ENCODE assay signal across 1 cellular context in the genomic region with DNA sequence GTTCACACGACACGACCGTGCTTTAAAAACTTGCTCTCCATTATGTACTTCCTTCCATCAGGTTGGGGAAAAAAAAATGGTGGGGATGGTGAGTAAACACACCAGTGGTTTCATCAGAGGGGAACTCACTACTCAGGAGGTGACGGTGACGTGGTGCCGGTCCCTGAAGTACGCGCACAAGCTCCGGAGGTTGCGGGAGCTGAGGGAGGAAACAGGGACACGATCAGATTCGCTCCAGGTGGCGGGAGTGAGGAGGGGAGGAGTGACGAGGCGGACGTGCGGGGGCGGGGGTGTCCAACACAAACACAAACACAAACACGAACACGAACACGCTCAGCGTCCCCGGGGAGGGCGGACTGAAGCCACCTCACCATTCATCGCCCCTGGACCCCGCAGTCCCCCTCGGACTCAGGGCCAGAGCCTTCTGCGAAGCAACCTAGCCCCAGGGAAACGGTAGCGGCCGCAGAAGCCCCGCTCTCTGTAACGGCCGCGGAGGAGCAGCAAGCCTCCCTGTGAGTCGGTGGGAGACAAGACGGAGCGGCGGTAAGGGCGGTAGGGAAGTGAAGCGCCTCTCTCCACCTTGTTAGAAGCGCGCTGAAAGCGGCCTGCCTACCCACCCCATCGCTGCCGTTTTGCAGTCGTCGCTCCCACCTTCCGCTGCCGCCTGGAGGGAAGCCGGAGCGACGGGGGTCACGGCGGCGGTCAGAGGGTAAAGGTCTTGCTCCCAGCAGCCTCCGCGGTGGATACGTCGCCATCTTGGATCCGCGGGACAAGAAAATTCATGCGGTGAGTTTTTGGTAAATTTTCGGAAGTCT.
TF ChIP-seq lines count a peak whose summit lies in the region.

A gene with protein sequence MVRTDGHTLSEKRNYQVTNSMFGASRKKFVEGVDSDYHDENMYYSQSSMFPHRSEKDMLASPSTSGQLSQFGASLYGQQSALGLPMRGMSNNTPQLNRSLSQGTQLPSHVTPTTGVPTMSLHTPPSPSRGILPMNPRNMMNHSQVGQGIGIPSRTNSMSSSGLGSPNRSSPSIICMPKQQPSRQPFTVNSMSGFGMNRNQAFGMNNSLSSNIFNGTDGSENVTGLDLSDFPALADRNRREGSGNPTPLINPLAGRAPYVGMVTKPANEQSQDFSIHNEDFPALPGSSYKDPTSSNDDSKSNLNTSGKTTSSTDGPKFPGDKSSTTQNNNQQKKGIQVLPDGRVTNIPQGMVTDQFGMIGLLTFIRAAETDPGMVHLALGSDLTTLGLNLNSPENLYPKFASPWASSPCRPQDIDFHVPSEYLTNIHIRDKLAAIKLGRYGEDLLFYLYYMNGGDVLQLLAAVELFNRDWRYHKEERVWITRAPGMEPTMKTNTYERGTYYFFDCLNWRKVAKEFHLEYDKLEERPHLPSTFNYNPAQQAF (plus strand): TSS at position 739 of the 815 bp plus-strand sequence. CDS start 34,794 bp downstream, outside the sequence.

TF ChIP-seq in HepG2, 621 proteins besides CTCF, POLR2A, EP300 and RAD21 (continued from another document and continues in another):
- TF ChIP-seq ZNF660 (CRISPR knock-in tag; IDR thresholded peaks at IDR 0.05; ENCODE audit: borderline replicate concordance, low read depth) (no peak), SRSF1 (optimal IDR thresholded peaks at IDR 0.05; ENCODE audit: low read depth, low read length) (no peak), GABPB1 (CRISPR knock-in tag; IDR thresholded peaks at IDR 0.05) (peak; percentile 92), ELF4 (CRISPR knock-in tag; IDR thresholded peaks at IDR 0.05; ENCODE audit: borderline replicate concordance) (no peak; the same call in 1 of the 2 replicates), ZNF7 (CRISPR knock-in tag; IDR thresholded peaks at IDR 0.05) (no peak), ZNF333 (CRISPR knock-in tag; IDR thresholded peaks at IDR 0.05; ENCODE audit: borderline replicate concordance) (no peak), MZF1 (CRISPR knock-in tag; IDR thresholded peaks at IDR 0.05; ENCODE audit: borderline replicate concordance) (0 out of 2 replicates have a peak, but pooled peaks have one; percentile 39), TOE1 (CRISPR knock-in tag; IDR thresholded peaks at IDR 0.05) (peak; percentile 14; the same call in 1 of the 2 replicates), ZFP62 (CRISPR knock-in tag; IDR thresholded peaks at IDR 0.05) (no peak), FOXK1 (CRISPR knock-in tag; IDR thresholded peaks at IDR 0.05; ENCODE audit: borderline replicate concordance, low read depth) (peak; percentile 43; the same call in 1 of the 2 replicates), HMGA1 (CRISPR knock-in tag; conservative IDR thresholded peaks at IDR 0.05) (no peak), HMG20B (CRISPR knock-in tag; conservative IDR thresholded peaks at IDR 0.05) (no peak), MAF1 (CRISPR knock-in tag; IDR thresholded peaks at IDR 0.05; ENCODE audit: borderline replicate concordance) (0 out of 2 replicates have a peak, but pooled peaks have one; percentile 47), ATF7 (IDR thresholded peaks at IDR 0.05) (no peak), ATF7 (CRISPR knock-in tag; IDR thresholded peaks at IDR 0.05) (0 out of 2 replicates have a peak, but pooled peaks have one; percentile 17), SP2 (CRISPR knock-in tag; IDR thresholded peaks at IDR 0.05) (0 out of 2 replicates have a peak, but pooled peaks have one; percentile 27), ZNF670 (CRISPR knock-in tag; IDR thresholded peaks at IDR 0.05; ENCODE audit: borderline replicate concordance) (0 out of 2 replicates have a peak, but pooled peaks have one; percentile 14), POLR2G (IDR thresholded peaks at IDR 0.05; ENCODE audit: low read depth, low read length) (peak; percentile 89), ZNF34 (CRISPR knock-in tag; IDR thresholded peaks at IDR 0.05; ENCODE audit: borderline replicate concordance) (no peak), ZIK1 (CRISPR knock-in tag; IDR thresholded peaks at IDR 0.05; ENCODE audit: borderline replicate concordance, low read depth) (no peak), CCAR2 (optimal IDR thresholded peaks at IDR 0.05; ENCODE audit: low read depth, low read length) (no peak), KLF12 (CRISPR knock-in tag; IDR thresholded peaks at IDR 0.05; ENCODE audit: borderline replicate concordance) (no peak; the same call in 1 of the 2 replicates), TEAD2 (CRISPR knock-in tag; IDR thresholded peaks at IDR 0.05) (no peak), NR3C1 (CRISPR knock-in tag; IDR thresholded peaks at IDR 0.05) (no peak)
- TF ChIP-seq, protein P1, sequence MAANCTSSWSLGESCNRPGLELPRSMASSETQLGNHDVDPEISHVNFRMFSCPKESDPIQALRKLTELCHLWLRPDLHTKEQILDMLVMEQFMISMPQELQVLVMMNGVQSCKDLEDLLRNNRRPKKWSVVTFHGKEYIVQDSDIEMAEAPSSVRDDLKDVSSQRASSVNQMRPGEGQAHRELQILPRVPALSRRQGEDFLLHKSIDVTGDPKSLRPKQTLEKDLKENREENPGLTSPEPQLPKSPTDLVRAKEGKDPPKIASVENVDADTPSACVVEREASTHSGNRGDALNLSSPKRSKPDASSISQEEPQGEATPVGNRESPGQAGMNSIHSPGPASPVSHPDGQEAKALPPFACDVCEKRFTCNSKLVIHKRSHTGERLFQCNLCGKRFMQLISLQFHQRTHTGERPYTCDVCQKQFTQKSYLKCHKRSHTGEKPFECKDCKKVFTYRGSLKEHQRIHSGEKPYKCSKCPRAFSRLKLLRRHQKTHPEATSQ (CRISPR knock-in tag; IDR thresholded peaks at IDR 0.05; ENCODE audit: borderline replicate concordance): peak; percentile 82
- TF ChIP-seq, protein P2, sequence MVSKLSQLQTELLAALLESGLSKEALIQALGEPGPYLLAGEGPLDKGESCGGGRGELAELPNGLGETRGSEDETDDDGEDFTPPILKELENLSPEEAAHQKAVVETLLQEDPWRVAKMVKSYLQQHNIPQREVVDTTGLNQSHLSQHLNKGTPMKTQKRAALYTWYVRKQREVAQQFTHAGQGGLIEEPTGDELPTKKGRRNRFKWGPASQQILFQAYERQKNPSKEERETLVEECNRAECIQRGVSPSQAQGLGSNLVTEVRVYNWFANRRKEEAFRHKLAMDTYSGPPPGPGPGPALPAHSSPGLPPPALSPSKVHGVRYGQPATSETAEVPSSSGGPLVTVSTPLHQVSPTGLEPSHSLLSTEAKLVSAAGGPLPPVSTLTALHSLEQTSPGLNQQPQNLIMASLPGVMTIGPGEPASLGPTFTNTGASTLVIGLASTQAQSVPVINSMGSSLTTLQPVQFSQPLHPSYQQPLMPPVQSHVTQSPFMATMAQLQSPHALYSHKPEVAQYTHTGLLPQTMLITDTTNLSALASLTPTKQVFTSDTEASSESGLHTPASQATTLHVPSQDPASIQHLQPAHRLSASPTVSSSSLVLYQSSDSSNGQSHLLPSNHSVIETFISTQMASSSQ (IDR thresholded peaks at IDR 0.05; ENCODE audit: low read depth): no peak
- TF ChIP-seq, protein P2 (CRISPR knock-in tag; IDR thresholded peaks at IDR 0.05; ENCODE audit: borderline replicate concordance): peak; percentile 61
- TF ChIP-seq, protein P3, sequence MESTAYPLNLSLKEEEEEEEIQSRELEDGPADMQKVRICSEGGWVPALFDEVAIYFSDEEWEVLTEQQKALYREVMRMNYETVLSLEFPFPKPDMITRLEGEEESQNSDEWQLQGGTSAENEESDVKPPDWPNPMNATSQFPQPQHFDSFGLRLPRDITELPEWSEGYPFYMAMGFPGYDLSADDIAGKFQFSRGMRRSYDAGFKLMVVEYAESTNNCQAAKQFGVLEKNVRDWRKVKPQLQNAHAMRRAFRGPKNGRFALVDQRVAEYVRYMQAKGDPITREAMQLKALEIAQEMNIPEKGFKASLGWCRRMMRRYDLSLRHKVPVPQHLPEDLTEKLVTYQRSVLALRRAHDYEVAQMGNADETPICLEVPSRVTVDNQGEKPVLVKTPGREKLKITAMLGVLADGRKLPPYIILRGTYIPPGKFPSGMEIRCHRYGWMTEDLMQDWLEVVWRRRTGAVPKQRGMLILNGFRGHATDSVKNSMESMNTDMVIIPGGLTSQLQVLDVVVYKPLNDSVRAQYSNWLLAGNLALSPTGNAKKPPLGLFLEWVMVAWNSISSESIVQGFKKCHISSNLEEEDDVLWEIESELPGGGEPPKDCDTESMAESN (CRISPR knock-in tag; conservative IDR thresholded peaks at IDR 0.05): peak; percentile 77; the same call in 1 of the 2 replicates
- TF ChIP-seq, protein P4, sequence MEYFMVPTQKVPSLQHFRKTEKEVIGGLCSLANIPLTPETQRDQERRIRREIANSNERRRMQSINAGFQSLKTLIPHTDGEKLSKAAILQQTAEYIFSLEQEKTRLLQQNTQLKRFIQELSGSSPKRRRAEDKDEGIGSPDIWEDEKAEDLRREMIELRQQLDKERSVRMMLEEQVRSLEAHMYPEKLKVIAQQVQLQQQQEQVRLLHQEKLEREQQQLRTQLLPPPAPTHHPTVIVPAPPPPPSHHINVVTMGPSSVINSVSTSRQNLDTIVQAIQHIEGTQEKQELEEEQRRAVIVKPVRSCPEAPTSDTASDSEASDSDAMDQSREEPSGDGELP (IDR thresholded peaks at IDR 0.05; ENCODE audit: borderline replicate concordance, low read depth): peak; percentile 42; the same call in 1 of the 2 replicates
- TF ChIP-seq, protein P5, sequence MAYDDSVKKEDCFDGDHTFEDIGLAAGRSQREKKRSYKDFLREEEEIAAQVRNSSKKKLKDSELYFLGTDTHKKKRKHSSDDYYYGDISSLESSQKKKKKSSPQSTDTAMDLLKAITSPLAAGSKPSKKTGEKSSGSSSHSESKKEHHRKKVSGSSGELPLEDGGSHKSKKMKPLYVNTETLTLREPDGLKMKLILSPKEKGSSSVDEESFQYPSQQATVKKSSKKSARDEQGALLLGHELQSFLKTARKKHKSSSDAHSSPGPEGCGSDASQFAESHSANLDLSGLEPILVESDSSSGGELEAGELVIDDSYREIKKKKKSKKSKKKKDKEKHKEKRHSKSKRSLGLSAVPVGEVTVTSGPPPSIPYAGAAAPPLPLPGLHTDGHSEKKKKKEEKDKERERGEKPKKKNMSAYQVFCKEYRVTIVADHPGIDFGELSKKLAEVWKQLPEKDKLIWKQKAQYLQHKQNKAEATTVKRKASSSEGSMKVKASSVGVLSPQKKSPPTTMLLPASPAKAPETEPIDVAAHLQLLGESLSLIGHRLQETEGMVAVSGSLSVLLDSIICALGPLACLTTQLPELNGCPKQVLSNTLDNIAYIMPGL (CRISPR knock-in tag; IDR thresholded peaks at IDR 0.05; ENCODE audit: borderline replicate concordance in 1 of 2, low read depth in 1 of 2): peak; percentile 62 to 86
- TF ChIP-seq, protein P6, sequence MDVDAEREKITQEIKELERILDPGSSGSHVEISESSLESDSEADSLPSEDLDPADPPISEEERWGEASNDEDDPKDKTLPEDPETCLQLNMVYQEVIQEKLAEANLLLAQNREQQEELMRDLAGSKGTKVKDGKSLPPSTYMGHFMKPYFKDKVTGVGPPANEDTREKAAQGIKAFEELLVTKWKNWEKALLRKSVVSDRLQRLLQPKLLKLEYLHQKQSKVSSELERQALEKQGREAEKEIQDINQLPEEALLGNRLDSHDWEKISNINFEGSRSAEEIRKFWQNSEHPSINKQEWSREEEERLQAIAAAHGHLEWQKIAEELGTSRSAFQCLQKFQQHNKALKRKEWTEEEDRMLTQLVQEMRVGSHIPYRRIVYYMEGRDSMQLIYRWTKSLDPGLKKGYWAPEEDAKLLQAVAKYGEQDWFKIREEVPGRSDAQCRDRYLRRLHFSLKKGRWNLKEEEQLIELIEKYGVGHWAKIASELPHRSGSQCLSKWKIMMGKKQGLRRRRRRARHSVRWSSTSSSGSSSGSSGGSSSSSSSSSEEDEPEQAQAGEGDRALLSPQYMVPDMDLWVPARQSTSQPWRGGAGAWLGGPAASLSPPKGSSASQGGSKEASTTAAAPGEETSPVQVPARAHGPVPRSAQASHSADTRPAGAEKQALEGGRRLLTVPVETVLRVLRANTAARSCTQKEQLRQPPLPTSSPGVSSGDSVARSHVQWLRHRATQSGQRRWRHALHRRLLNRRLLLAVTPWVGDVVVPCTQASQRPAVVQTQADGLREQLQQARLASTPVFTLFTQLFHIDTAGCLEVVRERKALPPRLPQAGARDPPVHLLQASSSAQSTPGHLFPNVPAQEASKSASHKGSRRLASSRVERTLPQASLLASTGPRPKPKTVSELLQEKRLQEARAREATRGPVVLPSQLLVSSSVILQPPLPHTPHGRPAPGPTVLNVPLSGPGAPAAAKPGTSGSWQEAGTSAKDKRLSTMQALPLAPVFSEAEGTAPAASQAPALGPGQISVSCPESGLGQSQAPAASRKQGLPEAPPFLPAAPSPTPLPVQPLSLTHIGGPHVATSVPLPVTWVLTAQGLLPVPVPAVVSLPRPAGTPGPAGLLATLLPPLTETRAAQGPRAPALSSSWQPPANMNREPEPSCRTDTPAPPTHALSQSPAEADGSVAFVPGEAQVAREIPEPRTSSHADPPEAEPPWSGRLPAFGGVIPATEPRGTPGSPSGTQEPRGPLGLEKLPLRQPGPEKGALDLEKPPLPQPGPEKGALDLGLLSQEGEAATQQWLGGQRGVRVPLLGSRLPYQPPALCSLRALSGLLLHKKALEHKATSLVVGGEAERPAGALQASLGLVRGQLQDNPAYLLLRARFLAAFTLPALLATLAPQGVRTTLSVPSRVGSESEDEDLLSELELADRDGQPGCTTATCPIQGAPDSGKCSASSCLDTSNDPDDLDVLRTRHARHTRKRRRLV (CRISPR knock-in tag; IDR thresholded peaks at IDR 0.05): no peak
- TF ChIP-seq, protein P7, sequence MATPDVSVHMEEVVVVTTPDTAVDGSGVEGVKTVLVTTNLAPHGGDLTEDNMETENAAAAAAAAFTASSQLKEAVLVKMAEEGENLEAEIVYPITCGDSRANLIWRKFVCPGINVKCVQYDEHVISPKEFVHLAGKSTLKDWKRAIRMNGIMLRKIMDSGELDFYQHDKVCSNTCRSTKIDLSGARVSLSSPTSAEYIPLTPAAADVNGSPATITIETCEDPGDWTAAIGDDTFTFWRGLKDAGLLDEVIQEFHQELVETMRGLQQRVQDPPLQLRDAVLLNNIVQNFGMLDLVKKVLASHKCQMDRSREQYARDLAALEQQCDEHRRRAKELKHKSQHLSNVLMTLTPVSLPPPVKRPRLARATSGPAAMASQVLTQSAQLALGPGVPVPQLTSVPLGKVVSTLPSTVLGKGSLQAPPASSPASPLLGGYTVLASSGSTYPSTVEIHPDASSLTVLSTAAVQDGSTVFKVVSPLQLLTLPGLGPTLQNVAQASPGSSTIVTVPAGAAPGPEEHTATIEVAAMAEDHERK (CRISPR knock-in tag; IDR thresholded peaks at IDR 0.05; ENCODE audit: low read depth): peak; percentile 94
- TF ChIP-seq, protein P8, sequence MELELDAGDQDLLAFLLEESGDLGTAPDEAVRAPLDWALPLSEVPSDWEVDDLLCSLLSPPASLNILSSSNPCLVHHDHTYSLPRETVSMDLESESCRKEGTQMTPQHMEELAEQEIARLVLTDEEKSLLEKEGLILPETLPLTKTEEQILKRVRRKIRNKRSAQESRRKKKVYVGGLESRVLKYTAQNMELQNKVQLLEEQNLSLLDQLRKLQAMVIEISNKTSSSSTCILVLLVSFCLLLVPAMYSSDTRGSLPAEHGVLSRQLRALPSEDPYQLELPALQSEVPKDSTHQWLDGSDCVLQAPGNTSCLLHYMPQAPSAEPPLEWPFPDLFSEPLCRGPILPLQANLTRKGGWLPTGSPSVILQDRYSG (CRISPR knock-in tag; IDR thresholded peaks at IDR 0.05): 0 out of 2 replicates have a peak, but pooled peaks have one; percentile 17
